Comparison of ENCODE assay signal across 8 cellular contexts in the genomic region with DNA sequence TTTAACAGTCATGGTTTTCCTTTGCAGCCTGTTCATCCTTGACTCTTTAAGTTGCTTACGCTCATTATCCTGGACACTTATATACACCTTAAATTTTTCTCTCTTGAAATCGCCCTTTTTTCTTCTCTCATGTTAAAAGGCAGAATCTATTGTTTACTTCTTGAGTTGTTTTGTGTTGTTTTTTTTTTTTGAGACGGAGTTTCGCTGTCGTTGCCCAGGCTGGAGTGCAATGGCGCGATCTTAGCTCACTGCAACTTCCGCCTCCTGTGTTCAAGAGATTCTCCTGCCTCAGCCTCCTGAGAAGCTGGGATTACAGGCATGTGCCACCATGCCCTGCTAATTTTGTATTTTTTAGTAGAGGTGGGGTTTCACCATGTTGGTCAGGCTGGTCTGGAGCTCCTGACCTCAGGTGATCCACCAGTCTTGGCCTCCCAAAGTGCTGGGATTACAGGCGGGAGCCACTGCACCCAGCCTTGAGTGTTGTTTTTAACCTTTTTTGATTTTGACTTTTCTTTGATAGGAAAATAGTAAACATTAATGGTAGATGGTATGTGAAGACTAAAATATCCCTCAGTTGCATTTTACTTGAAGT. TPM values are rescaled to one million over a fixed set of nuclear protein-coding genes. Genes with fewer than 3 reads are reported as not detected.
DNase-seq lines count a peak whose midpoint lies in the region; ATAC-seq and TF ChIP-seq lines count a peak whose summit lies in the region.
"Not testable (repeated sequence)": the region's sequence is repeated elsewhere in the genome, so short reads cannot be mapped to it uniquely, and the experiment has no call there.

No MANE protein-coding gene starts in this region.

- BruUV-seq in Caco-2 (replicated peaks; lab: Mats Ljungman, UMichigan) = not testable (repeated sequence)

- not testable (repeated sequence) for H4K5ac ChIP-seq in H9 (ENCODE audit: insufficient read length, low read depth, low read length)

- H2BK20ac ChIP-seq in H9 (ENCODE audit: low read depth, low read length, poor library complexity, severe bottlenecking) = not testable (repeated sequence)

- not testable (repeated sequence) for H3K23me2 ChIP-seq in H9 (ENCODE audit: insufficient read length, low read depth, low read length, poor library complexity, severe bottlenecking)

- H2BK15ac ChIP-seq in H9 (ENCODE audit: low read depth, low read length) = not testable (repeated sequence)

- no CpG with 5 or more reads among the region's 9 CpGs for WGBS in H9 (ENCODE audit: extremely low coverage, insufficient read length, low lambda C conversion rate)

- peak overlapping the region; percentile 86 for H3K4me3 Mint-ChIP-seq in Caco-2 (ENCODE audit: unreplicated experiment)
- H3K4me3 Mint-ChIP-seq in H9 = peak overlapping the region; percentile 10 to 68; a peak in 4 of 5 replicates
- H3K4me3 Mint-ChIP-seq in activated B cell treated with CpG ODN at 0.5 μM for 24 hours = peak overlapping the region; percentile 72
- peak overlapping the region; percentile 94 for H3K4me3 Mint-ChIP-seq in activated T-helper 17 cell treated with anti-CD3 and anti-CD28 coated beads, Interleukin-2, amount 50 U/mL, for 72 hours
- peak overlapping the region; percentile 7 to 23 for H3K4me3 Mint-ChIP-seq in effector memory CD8-positive, alpha-beta T cell
- peak overlapping the region in 9 of 10 donors; percentile 2 to 72 (median 26) for H3K4me3 Mint-ChIP-seq in naive thymus-derived CD8-positive, alpha-beta T cell
- H3K4me3 Mint-ChIP-seq in stimulated activated naive CD8-positive, alpha-beta T cell treated with anti-CD3 and anti-CD28 coated beads, Interleukin-15, Interleukin-2, amounts not matched to agents 100 ng/mL and 50 ng/mL, for 24 hours = peak overlapping the region; percentile 68

- not testable (repeated sequence) for H3K23ac ChIP-seq in H9 (ENCODE audit: insufficient read length, low read depth, low read length)

- H3K27ac Mint-ChIP-seq in Caco-2 (ENCODE audit: unreplicated experiment) = peak overlapping the region; percentile 22
- peak overlapping the region; percentile 60 to 77 (median 68); a peak in 3 of 7 replicates for H3K27ac Mint-ChIP-seq in H9
- H3K27ac Mint-ChIP-seq in activated B cell treated with CpG ODN at 0.5 μM for 24 hours = peak overlapping the region; percentile 98
- peak overlapping the region; percentile 6 for H3K27ac Mint-ChIP-seq in activated T-helper 17 cell treated with anti-CD3 and anti-CD28 coated beads, Interleukin-2, amount 50 U/mL, for 72 hours
- not testable (repeated sequence) for H3K27ac Mint-ChIP-seq in effector memory CD8-positive, alpha-beta T cell
- H3K27ac Mint-ChIP-seq in naive thymus-derived CD8-positive, alpha-beta T cell = peak overlapping the region in 5 of 10 donors; percentile 4 to 79 (median 71)
- peak overlapping the region; percentile 78 for H3K27ac Mint-ChIP-seq in stimulated activated naive CD8-positive, alpha-beta T cell treated with anti-CD3 and anti-CD28 coated beads, Interleukin-15, Interleukin-2, amounts not matched to agents 100 ng/mL and 50 ng/mL, for 24 hours

- not testable (repeated sequence) for H3K36me3 ChIP-seq in Caco-2 (ENCODE audit: control insufficient read depth, insufficient read depth, low read length); OCI-LY3 (replicated peaks; ENCODE audit: low read depth, low read length)

- not testable (repeated sequence) for DNase-seq in Caco-2; H9; activated B cell treated with CpG ODN at 0.5 μM for 24 hours; effector memory CD8-positive, alpha-beta T cell; naive thymus-derived CD8-positive, alpha-beta T cell

- H3K14ac ChIP-seq in H9 (ENCODE audit: insufficient read depth, low read length) = not testable (repeated sequence)

- H3K9me3 ChIP-seq in Caco-2; H9 (ENCODE audit: control insufficient read depth, low read depth, low read length); OCI-LY3 (ENCODE audit: insufficient read depth, low read length): not testable (repeated sequence)

- not testable (repeated sequence) for H3K79me1 ChIP-seq in H9 (ENCODE audit: insufficient read depth, low read depth, low read length, poor library complexity, severe bottlenecking)

- CTCF ChIA-PET in Caco-2 (lab: Charles Lee) = not testable (repeated sequence)
- CTCF ChIA-PET in activated B cell treated with CpG ODN at 0.5 μM for 24 hours (lab: Charles Lee) = interaction anchor here (0.6 to 0.8 kb wide), 2 partner anchors 259 to 1387 kb away, joined by 3 read pairs; no protein-coding TSS in a partner anchor

- not testable (repeated sequence) for ATAC-seq in activated B cell treated with CpG ODN at 0.5 μM for 24 hours (ENCODE audit: low read depth); activated T-helper 17 cell treated with anti-CD3 and anti-CD28 coated beads, Interleukin-2, amount 50 U/mL, for 72 hours (replicated peaks); effector memory CD8-positive, alpha-beta T cell (replicated peaks); naive thymus-derived CD8-positive, alpha-beta T cell

- H3K4me1 Mint-ChIP-seq in Caco-2 (ENCODE audit: low read depth, unreplicated experiment) (peaks cover 11% of the 10 kb centered on the region), H9 (peaks cover 36 to 40% of the 10 kb centered on the region in 2 experiments), activated B cell treated with CpG ODN at 0.5 μM for 24 hours (peaks cover 71% of the 10 kb centered on the region)
- H3K4me1 Mint-ChIP-seq in activated T-helper 17 cell treated with anti-CD3 and anti-CD28 coated beads, Interleukin-2, amount 50 U/mL, for 72 hours = peaks cover 24% of the 10 kb centered on the region
- peaks cover 26 to 31% of the 10 kb centered on the region in 2 donors for H3K4me1 Mint-ChIP-seq in effector memory CD8-positive, alpha-beta T cell (ENCODE audit: low read depth in 2 of 2)
- H3K4me1 Mint-ChIP-seq in naive thymus-derived CD8-positive, alpha-beta T cell = peaks cover 18 to 69% (median 46%) of the 10 kb centered on the region in 4 donors
- H3K4me1 Mint-ChIP-seq in stimulated activated naive CD8-positive, alpha-beta T cell treated with anti-CD3 and anti-CD28 coated beads, Interleukin-15, Interleukin-2, amounts not matched to agents 100 ng/mL and 50 ng/mL, for 24 hours (ENCODE audit: low read depth) = peaks cover 71% of the 10 kb centered on the region

- not testable (repeated sequence) for H4K8ac ChIP-seq in H9 (replicated peaks; ENCODE audit: insufficient read length, low read depth, low read length)

- not testable (repeated sequence) for H3K27ac ChIP-seq in H9 (ENCODE audit: insufficient read length, low read depth, low read length)
- peak overlapping the region; percentile 92 for H3K27ac ChIP-seq in OCI-LY3 (ENCODE audit: low read length)

- H2AK5ac ChIP-seq in H9 (ENCODE audit: insufficient read length, low read length) = not testable (repeated sequence)

- not testable (repeated sequence) for H3K4me1 ChIP-seq in Caco-2; H9 (ENCODE audit: insufficient read depth, low read length)
- H3K4me1 ChIP-seq in OCI-LY3 (ENCODE audit: low read length) = peaks cover 35% of the 10 kb centered on the region

- not testable (repeated sequence) for H3K4me3 ChIP-seq in Caco-2 (ENCODE audit: low read depth, low read length)
- H3K4me3 ChIP-seq in OCI-LY3 (ENCODE audit: low read length) = peak overlapping the region; percentile 97

- not testable (repeated sequence) for H3K18ac ChIP-seq in H9 (ENCODE audit: insufficient read length, low read depth, low read length)

- not testable (repeated sequence) for H4K20me1 ChIP-seq in H9 (ENCODE audit: control insufficient read depth, insufficient read depth, insufficient read length)
- H4K20me1 ChIP-seq in OCI-LY3 (ENCODE audit: insufficient read depth, low read length) = peaks cover 14% of the 10 kb centered on the region

- not testable (repeated sequence) for H3K56ac ChIP-seq in H9 (ENCODE audit: insufficient read length, low read depth, low read length)

- intact Hi-C loops in Caco-2 (cut with micrococcal nuclease; ENCODE audit: unreplicated experiment) (loop anchor here (5.0 kb wide), 1 partner anchor 338 kb away; no protein-coding TSS in a partner anchor), activated B cell treated with CpG ODN at 0.5 μM for 24 hours (cut with micrococcal nuclease) (loop anchor here (5.0 kb wide), 3 partner anchors 33 to 1383 kb away; partner anchors contain the start of gene TNFAIP8)

- not testable (repeated sequence) for H2BK5ac ChIP-seq in H9 (ENCODE audit: insufficient read length, low read length)

- not testable (repeated sequence) for H3K36me3 Mint-ChIP-seq in Caco-2 (ENCODE audit: insufficient read depth, unreplicated experiment); H9 (ENCODE audit: insufficient read depth in 1 of 3, low read depth in 3 of 3); naive thymus-derived CD8-positive, alpha-beta T cell; stimulated activated naive CD8-positive, alpha-beta T cell treated with anti-CD3 and anti-CD28 coated beads, Interleukin-15, Interleukin-2, amounts not matched to agents 100 ng/mL and 50 ng/mL, for 24 hours (ENCODE audit: low read depth)
- H3K36me3 Mint-ChIP-seq in activated B cell treated with CpG ODN at 0.5 μM for 24 hours (ENCODE audit: low read depth) = peaks cover 10% of the 10 kb centered on the region
- H3K36me3 Mint-ChIP-seq in activated T-helper 17 cell treated with anti-CD3 and anti-CD28 coated beads, Interleukin-2, amount 50 U/mL, for 72 hours (ENCODE audit: low read depth) = peaks cover 14% of the 10 kb centered on the region
- H3K36me3 Mint-ChIP-seq in effector memory CD8-positive, alpha-beta T cell (ENCODE audit: insufficient read depth) = peaks cover 18% of the 10 kb centered on the region

- H3K79me2 ChIP-seq in H9 (ENCODE audit: insufficient read depth, low read length) = peaks cover 22% of the 10 kb centered on the region; the same call in 1 of the 2 replicates
- peaks cover 73% of the 10 kb centered on the region for H3K79me2 ChIP-seq in OCI-LY3 (ENCODE audit: low read length)

- H3K27me3 Mint-ChIP-seq in Caco-2 (ENCODE audit: insufficient read depth, unreplicated experiment); H9 (ENCODE audit: low read depth); activated B cell treated with CpG ODN at 0.5 μM for 24 hours; activated T-helper 17 cell treated with anti-CD3 and anti-CD28 coated beads, Interleukin-2, amount 50 U/mL, for 72 hours; effector memory CD8-positive, alpha-beta T cell; naive thymus-derived CD8-positive, alpha-beta T cell; stimulated activated naive CD8-positive, alpha-beta T cell treated with anti-CD3 and anti-CD28 coated beads, Interleukin-15, Interleukin-2, amounts not matched to agents 100 ng/mL and 50 ng/mL, for 24 hours: not testable (repeated sequence)

- H3K4ac ChIP-seq in H9 (ENCODE audit: low read depth, low read length) = not testable (repeated sequence)

- not testable (repeated sequence) for H3T11ph ChIP-seq in H9 (ENCODE audit: low read length)

- H2BK12ac ChIP-seq in H9 (ENCODE audit: insufficient read length, low read depth, low read length) = not testable (repeated sequence)

- not testable (repeated sequence) for H2AFZ ChIP-seq in H9 (ENCODE audit: low read length); OCI-LY3 (ENCODE audit: low read depth, low read length)

- H3K9me3 Mint-ChIP-seq in Caco-2 (ENCODE audit: unreplicated experiment); H9; activated B cell treated with CpG ODN at 0.5 μM for 24 hours; activated T-helper 17 cell treated with anti-CD3 and anti-CD28 coated beads, Interleukin-2, amount 50 U/mL, for 72 hours; effector memory CD8-positive, alpha-beta T cell; naive thymus-derived CD8-positive, alpha-beta T cell; stimulated activated naive CD8-positive, alpha-beta T cell treated with anti-CD3 and anti-CD28 coated beads, Interleukin-15, Interleukin-2, amounts not matched to agents 100 ng/mL and 50 ng/mL, for 24 hours: not testable (repeated sequence)

- POLR2A ChIA-PET in Caco-2 (lab: Charles Lee); naive thymus-derived CD8-positive, alpha-beta T cell (lab: Charles Lee): not testable (repeated sequence)
- POLR2A ChIA-PET in activated B cell treated with CpG ODN at 0.5 μM for 24 hours (lab: Charles Lee) = interaction anchor here (1.7 kb wide), 1 partner anchor 54 kb away, joined by 5 read pairs; no protein-coding TSS in a partner anchor

- H3K27me3 ChIP-seq in Caco-2 (replicated peaks; ENCODE audit: control insufficient read depth, insufficient read depth, low read length); H9 (ENCODE audit: insufficient read depth, low read length); OCI-LY3 (ENCODE audit: low read depth, low read length): not testable (repeated sequence)

- not testable (repeated sequence) for TF ChIP-seq CTCF in Caco-2 (IDR thresholded peaks at IDR 0.05; ENCODE audit: insufficient read depth in 1 of 2, low read depth in 1 of 2, low read length in 1 of 2, severe bottlenecking in 1 of 2, unreplicated experiment in 1 of 2); H9 (conservative IDR thresholded peaks at IDR 0.05); OCI-LY3 (IDR thresholded peaks at IDR 0.05; ENCODE audit: low read depth, low read length); activated B cell treated with CpG ODN at 0.5 μM for 24 hours (IDR thresholded peaks at IDR 0.05)

- not testable (repeated sequence) for H3K4me2 ChIP-seq in H9 (ENCODE audit: insufficient read depth, insufficient read length, low read length)
- peak overlapping the region; percentile 97 for H3K4me2 ChIP-seq in OCI-LY3 (ENCODE audit: low read length)

- not testable (repeated sequence) for H2BK120ac ChIP-seq in H9 (ENCODE audit: low read depth, low read length, poor library complexity, severe bottlenecking)

- not testable (repeated sequence) for H4K91ac ChIP-seq in H9 (ENCODE audit: insufficient read length, low read depth, low read length)

- not testable (repeated sequence) for H3K9ac ChIP-seq in H9 (ENCODE audit: extremely low read depth, insufficient read length, low read length)
- H3K9ac ChIP-seq in OCI-LY3 (ENCODE audit: low read length) = peak overlapping the region; percentile 86

RNA-seq across cellular contexts. Expression of gene DMXL1, which starts 3.0 kb away (rescaled TPM):
- total RNA-seq in Caco-2 (2022) (30.0 and 33.1 TPM in 2 replicates), H9 (2021) (53.8 and 63.5 TPM in 2 replicates), activated B cell treated with CpG ODN at 0.5 μM for 24 hours (66.8 and 76.9 TPM in 2 replicates)
- 10 to 100 TPM; 21.2 to 36.0 TPM for total RNA-seq in activated T-helper 17 cell treated with anti-CD3 and anti-CD28 coated beads, Interleukin-2, amount 50 U/mL, for 72 hours
- total RNA-seq in naive thymus-derived CD8-positive, alpha-beta T cell = 10 to 100 TPM; 39.8 to 43.3 TPM
- 10 to 100 TPM; 15.0 to 19.9 (median 18.4) TPM for polyA plus RNA-seq in naive thymus-derived CD8-positive, alpha-beta T cell

Comparison
In these comparisons a context has a peak if more than half of its experiments do, and no peak if none do; other contexts are left out.
1. H3K4me3 Mint-ChIP-seq: peak in every context shown above with its lines; median percentile 94 in activated T-helper 17 cell treated with anti-CD3 and anti-CD28 coated beads, Interleukin-2, amount 50 U/mL, for 72 hours; 86 in Caco-2; 72 in activated B cell treated with CpG ODN at 0.5 μM for 24 hours; 68 in stimulated activated naive CD8-positive, alpha-beta T cell treated with anti-CD3 and anti-CD28 coated beads, Interleukin-15, Interleukin-2, amounts not matched to agents 100 ng/mL and 50 ng/mL, for 24 hours; 39 in H9; 26 in naive thymus-derived CD8-positive, alpha-beta T cell; 15 in effector memory CD8-positive, alpha-beta T cell.